ENCODE assay signal across 1 cellular context in the genomic region with DNA sequence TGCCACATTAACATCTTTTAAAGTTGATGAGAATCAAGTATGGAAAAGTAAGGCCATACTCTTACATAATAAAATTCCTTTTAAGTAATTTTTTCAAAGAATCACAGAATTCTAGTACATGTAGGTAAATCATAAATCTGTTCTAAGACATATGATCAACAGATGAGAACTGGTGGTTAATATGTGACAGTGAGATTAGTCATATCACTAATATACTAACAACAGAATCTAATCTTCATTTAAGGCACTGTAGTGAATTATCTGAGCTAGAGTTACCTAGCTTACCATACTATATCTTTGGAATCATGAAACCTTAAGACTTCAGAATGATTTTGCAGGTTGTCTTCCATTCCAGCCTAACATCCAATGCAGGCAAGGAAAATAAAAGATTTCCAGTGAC.
TF ChIP-seq lines count a peak whose summit lies in the region.

No MANE protein-coding gene starts in this region.

TF ChIP-seq in GM12878, 131 proteins besides CTCF, POLR2A, EP300 and RAD21 (continued from another document):
- TF ChIP-seq ZNF687 (IDR thresholded peaks at IDR 0.05) (no peak), PAX8 (IDR thresholded peaks at IDR 0.05) (no peak), JUNB (IDR thresholded peaks at IDR 0.05) (no peak), SREBF2 (IDR thresholded peaks at IDR 0.05; ENCODE audit: low read length) (no peak), ZNF24 (IDR thresholded peaks at IDR 0.05) (no peak), MEF2A (IDR thresholded peaks at IDR 0.05; ENCODE audit: insufficient read depth, low read depth, low read length) (no peak), ZBED1 (IDR thresholded peaks at IDR 0.05; ENCODE audit: borderline replicate concordance) (no peak)
